8 cellular contexts compared by ENCODE assay signal in the genomic region with DNA sequence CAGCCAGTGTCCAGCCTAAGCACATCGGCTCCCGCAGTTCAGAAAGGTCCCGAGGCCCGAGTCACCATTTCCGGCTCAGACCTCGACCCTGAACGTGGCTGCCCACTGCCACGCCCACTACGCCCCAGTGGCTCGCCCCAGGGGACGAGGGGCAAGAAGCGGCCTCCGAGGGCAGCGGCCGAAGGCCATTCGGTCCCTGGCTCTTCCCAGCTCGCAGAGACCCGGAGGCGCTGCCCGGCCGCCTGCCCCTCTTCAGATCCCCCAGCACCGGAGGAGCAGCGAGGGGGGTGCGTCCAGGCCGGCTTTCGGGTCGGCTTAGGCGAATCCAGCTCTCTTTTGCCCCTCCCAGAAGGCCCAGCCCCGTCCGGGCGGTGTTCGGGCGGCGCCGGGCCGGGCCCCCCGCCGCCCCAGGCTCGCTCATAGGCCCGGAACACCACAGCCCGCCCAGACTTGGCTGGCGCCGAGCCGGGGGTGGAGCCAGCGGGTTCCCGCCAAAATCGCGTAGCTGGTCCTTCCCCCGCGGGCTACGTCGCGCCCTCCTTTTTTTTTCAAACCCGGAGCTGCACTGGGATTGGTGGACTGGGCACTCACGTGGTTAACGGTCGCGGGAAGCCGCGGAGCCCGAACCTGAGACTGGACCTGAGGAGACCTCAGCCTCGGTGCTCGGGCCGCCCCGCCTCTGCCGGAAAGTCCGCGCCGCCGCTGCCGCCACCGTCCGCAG. TPM values are rescaled to one million over a fixed set of nuclear protein-coding genes. Genes with fewer than 3 reads are reported as not detected.
DNase-seq lines count a peak whose midpoint lies in the region; ATAC-seq, FAIRE-seq and TF ChIP-seq lines count a peak whose summit lies in the region.

A gene (plus strand): TSS at position 617 of the 721 bp plus-strand sequence. CDS start 264 bp downstream, outside the sequence.

- peaks cover 1% of the 10 kb centered on the region for H3K36me3 ChIP-seq in bronchial epithelial cell (ENCODE audit: control insufficient read depth, insufficient read depth, low read length)
- no peaks in the 10 kb centered on the region for H3K36me3 ChIP-seq in small intestine (ENCODE audit: control insufficient read depth in 2 of 2, insufficient read depth in 2 of 2, low read length in 2 of 2)

- peak; percentile 84 for ATAC-seq in HG03175 (IDR thresholded peaks at IDR 0.05; ENCODE audit: unreplicated experiment)

- DNase-seq in AG08396 (ENCODE audit: low spot score) (peak; percentile 96), NCI-H2227 treated with DMSO at 0.1 percent for 48 hours (lab: John Stamatoyannopoulos, UW) (peak; percentile 97), bronchial epithelial cell (ENCODE audit: low read depth) (peak; percentile 91), iPS-NIHi11 (ENCODE audit: low spot score) (peak; percentile 93), small intestine (peak; percentile 98)

- peaks cover 2 to 7% of the 10 kb centered on the region in 2 donors for H3K4me1 ChIP-seq in small intestine (ENCODE audit: control insufficient read depth in 2 of 2, insufficient read depth in 1 of 2, low read depth in 1 of 2, low read length in 1 of 2)

- H3K4me3 ChIP-seq in WI38 (ENCODE audit: low read depth, low read length), result peak within 1 kb of the TSS; percentile 83
- peak within 1 kb of the TSS; percentile 63 for H3K4me3 ChIP-seq in bronchial epithelial cell (ENCODE audit: low read depth, low read length)
- H3K4me3 ChIP-seq in small intestine (ENCODE audit: low read depth in 1 of 2, low read length in 2 of 2), result peak within 1 kb of the TSS; percentile 60 to 87

- H3K27ac ChIP-seq in small intestine (ENCODE audit: low read depth in 1 of 2, low read length in 1 of 2), result peak within 1 kb of the TSS; percentile 97 to 98

- H3K9me3 ChIP-seq in small intestine (ENCODE audit: control insufficient read depth, low read depth), result no peaks in the 10 kb centered on the region

- H3K27me3 ChIP-seq in bronchial epithelial cell (ENCODE audit: control insufficient read depth, insufficient read depth, low read length), result no peaks in the 10 kb centered on the region
- no peaks in the 10 kb centered on the region for H3K27me3 ChIP-seq in small intestine (ENCODE audit: control insufficient read depth in 2 of 2, insufficient read depth in 2 of 2, low read length in 2 of 2)

- in situ Hi-C loops in GM18951 (cut with MboI; ENCODE audit: low sequenced_read_pairs, unreplicated experiment), result no loop called here

- TF ChIP-seq CTCF in WI38 (IDR thresholded peaks at IDR 0.05; ENCODE audit: low read depth, low read length) (no peak), bronchial epithelial cell (IDR thresholded peaks at IDR 0.05; ENCODE audit: insufficient read depth, low read length, severe bottlenecking) (no peak)

- peak; percentile 63 for TF ChIP-seq POLR2A in GM18951 (IDR thresholded peaks at IDR 0.05; ENCODE audit: extremely low read depth, insufficient read depth, insufficient read length)

- FAIRE-seq in bronchial epithelial cell (lab: Jason Lieb, UNC) (no peak), small intestine (lab: Jason Lieb, UNC) (no peak)

- 0 to 1% (median 0%) methylated on average over 58 to 73 of the region's 73 CpGs for WGBS in small intestine, 3 donors

RNA-seq across cellular contexts. Expression of the gene that starts here (rescaled TPM):
- 14.6 and 15.8 TPM in 2 replicates for total RNA-seq in bronchial epithelial cell
- polyA plus RNA-seq in small intestine, result 1 to 10 TPM; 4.6 to 9.7 (median 6.3) TPM

Comparison
In these comparisons a context has a peak if more than half of its experiments do, and no peak if none do; other contexts are left out.
1. Peak in every context shown above with its lines: DNase-seq, ATAC-seq, H3K4me3 ChIP-seq and H3K27ac ChIP-seq.